1 cellular context compared by ENCODE assay signal in the genomic region with DNA sequence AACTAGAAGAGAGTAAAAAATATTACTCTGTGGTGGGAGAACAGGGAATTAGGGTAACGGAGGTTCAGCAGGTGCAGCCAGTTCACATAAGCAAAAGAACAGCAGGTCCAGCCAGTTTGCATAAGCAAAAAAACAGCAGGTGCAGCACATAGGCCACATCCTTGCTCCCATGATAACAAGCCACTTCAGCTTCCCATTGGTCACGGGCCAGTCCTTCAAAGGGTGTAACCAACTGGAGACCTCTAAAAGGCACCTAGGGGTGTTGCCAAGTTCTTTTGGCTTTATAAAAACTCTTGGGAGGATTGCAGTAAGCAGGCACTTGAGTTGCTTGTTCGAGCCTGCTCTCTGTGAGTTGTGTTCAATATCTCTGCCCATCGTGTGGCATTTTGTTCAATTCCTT.
TF ChIP-seq lines count a peak whose summit lies in the region.

No MANE protein-coding gene starts in this region.

TF ChIP-seq in K562, 482 proteins besides CTCF, POLR2A, EP300 and RAD21 (continued from another document):
- TF ChIP-seq MBD2 (IDR thresholded peaks at IDR 0.05; ENCODE audit: borderline replicate concordance, low read depth) (no peak), ZZZ3 (IDR thresholded peaks at IDR 0.05) (no peak), FOS (IDR thresholded peaks at IDR 0.05; ENCODE audit: extremely low read depth, insufficient read length) (peak; percentile 11), NFXL1 (CRISPR knock-in tag; IDR thresholded peaks at IDR 0.05) (no peak), KDM1A (IDR thresholded peaks at IDR 0.05) (no peak), RBM25 (IDR thresholded peaks at IDR 0.05; ENCODE audit: low read depth, low read length, severe bottlenecking) (peak; percentile 51), ELF4 (CRISPR knock-in tag; IDR thresholded peaks at IDR 0.05) (no peak)
- TF ChIP-seq, protein P1, sequence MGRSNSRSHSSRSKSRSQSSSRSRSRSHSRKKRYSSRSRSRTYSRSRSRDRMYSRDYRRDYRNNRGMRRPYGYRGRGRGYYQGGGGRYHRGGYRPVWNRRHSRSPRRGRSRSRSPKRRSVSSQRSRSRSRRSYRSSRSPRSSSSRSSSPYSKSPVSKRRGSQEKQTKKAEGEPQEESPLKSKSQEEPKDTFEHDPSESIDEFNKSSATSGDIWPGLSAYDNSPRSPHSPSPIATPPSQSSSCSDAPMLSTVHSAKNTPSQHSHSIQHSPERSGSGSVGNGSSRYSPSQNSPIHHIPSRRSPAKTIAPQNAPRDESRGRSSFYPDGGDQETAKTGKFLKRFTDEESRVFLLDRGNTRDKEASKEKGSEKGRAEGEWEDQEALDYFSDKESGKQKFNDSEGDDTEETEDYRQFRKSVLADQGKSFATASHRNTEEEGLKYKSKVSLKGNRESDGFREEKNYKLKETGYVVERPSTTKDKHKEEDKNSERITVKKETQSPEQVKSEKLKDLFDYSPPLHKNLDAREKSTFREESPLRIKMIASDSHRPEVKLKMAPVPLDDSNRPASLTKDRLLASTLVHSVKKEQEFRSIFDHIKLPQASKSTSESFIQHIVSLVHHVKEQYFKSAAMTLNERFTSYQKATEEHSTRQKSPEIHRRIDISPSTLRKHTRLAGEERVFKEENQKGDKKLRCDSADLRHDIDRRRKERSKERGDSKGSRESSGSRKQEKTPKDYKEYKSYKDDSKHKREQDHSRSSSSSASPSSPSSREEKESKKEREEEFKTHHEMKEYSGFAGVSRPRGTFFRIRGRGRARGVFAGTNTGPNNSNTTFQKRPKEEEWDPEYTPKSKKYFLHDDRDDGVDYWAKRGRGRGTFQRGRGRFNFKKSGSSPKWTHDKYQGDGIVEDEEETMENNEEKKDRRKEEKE (IDR thresholded peaks at IDR 0.05; ENCODE audit: borderline replicate concordance in 1 of 2, control insufficient read depth in 1 of 2, low read depth in 2 of 2, low read length in 1 of 2): no peak
- TF ChIP-seq, protein P2, sequence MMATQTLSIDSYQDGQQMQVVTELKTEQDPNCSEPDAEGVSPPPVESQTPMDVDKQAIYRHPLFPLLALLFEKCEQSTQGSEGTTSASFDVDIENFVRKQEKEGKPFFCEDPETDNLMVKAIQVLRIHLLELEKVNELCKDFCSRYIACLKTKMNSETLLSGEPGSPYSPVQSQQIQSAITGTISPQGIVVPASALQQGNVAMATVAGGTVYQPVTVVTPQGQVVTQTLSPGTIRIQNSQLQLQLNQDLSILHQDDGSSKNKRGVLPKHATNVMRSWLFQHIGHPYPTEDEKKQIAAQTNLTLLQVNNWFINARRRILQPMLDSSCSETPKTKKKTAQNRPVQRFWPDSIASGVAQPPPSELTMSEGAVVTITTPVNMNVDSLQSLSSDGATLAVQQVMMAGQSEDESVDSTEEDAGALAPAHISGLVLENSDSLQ (IDR thresholded peaks at IDR 0.05): peak; percentile 95
